2 cellular contexts compared by ENCODE assay signal in the genomic region with DNA sequence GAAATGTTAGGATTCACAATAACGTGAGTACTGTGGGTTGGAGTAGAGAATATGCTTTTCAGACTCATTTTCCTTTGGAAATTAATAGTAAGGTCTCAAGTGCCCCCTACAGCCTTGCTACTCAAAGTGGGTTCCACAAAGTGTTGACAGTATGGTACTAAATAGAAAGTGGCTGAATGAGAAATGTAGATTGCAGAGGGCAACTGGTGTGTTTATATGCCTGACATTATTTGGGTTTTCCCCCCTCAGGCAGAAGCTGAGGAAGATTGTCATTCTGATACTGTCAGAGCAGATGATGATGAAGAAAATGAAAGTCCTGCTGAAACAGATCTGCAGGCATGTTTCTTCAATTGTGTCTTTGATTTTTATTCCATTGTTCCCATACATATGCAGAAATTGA.
TF ChIP-seq lines count a peak whose summit lies in the region.

No MANE protein-coding gene starts in this region.

TF ChIP-seq in SK-N-SH, 30 proteins besides CTCF, POLR2A, EP300 and RAD21 (continued from another document):
- TF ChIP-seq, protein P1, sequence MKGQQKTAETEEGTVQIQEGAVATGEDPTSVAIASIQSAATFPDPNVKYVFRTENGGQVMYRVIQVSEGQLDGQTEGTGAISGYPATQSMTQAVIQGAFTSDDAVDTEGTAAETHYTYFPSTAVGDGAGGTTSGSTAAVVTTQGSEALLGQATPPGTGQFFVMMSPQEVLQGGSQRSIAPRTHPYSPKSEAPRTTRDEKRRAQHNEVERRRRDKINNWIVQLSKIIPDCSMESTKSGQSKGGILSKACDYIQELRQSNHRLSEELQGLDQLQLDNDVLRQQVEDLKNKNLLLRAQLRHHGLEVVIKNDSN (IDR thresholded peaks at IDR 0.05; ENCODE audit: borderline replicate concordance, low read depth), result no peak
- TF ChIP-seq ELF1 (IDR thresholded peaks at IDR 0.05), result no peak
- TF ChIP-seq, protein P2, sequence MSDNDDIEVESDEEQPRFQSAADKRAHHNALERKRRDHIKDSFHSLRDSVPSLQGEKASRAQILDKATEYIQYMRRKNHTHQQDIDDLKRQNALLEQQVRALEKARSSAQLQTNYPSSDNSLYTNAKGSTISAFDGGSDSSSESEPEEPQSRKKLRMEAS (IDR thresholded peaks at IDR 0.05; ENCODE audit: low read depth), result no peak
- TF ChIP-seq TEAD4 (IDR thresholded peaks at IDR 0.05; ENCODE audit: borderline replicate concordance, insufficient read depth), result no peak
- no peak for TF ChIP-seq FOXJ3 (CRISPR knock-in tag; IDR thresholded peaks at IDR 0.05)
- TF ChIP-seq, protein P3, sequence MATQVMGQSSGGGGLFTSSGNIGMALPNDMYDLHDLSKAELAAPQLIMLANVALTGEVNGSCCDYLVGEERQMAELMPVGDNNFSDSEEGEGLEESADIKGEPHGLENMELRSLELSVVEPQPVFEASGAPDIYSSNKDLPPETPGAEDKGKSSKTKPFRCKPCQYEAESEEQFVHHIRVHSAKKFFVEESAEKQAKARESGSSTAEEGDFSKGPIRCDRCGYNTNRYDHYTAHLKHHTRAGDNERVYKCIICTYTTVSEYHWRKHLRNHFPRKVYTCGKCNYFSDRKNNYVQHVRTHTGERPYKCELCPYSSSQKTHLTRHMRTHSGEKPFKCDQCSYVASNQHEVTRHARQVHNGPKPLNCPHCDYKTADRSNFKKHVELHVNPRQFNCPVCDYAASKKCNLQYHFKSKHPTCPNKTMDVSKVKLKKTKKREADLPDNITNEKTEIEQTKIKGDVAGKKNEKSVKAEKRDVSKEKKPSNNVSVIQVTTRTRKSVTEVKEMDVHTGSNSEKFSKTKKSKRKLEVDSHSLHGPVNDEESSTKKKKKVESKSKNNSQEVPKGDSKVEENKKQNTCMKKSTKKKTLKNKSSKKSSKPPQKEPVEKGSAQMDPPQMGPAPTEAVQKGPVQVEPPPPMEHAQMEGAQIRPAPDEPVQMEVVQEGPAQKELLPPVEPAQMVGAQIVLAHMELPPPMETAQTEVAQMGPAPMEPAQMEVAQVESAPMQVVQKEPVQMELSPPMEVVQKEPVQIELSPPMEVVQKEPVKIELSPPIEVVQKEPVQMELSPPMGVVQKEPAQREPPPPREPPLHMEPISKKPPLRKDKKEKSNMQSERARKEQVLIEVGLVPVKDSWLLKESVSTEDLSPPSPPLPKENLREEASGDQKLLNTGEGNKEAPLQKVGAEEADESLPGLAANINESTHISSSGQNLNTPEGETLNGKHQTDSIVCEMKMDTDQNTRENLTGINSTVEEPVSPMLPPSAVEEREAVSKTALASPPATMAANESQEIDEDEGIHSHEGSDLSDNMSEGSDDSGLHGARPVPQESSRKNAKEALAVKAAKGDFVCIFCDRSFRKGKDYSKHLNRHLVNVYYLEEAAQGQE (IDR thresholded peaks at IDR 0.05; ENCODE audit: low read depth, low read length), result no peak
- no peak for TF ChIP-seq SMC3 (IDR thresholded peaks at IDR 0.05; ENCODE audit: low read depth, low read length)
- TF ChIP-seq EZH2phosphoT487 (IDR thresholded peaks at IDR 0.05; ENCODE audit: borderline replicate concordance, low read depth), result no peak
- TF ChIP-seq RCOR1 (IDR thresholded peaks at IDR 0.05; ENCODE audit: low read length), result no peak
- TF ChIP-seq RXRA (IDR thresholded peaks at IDR 0.05; ENCODE audit: borderline replicate concordance, low read depth), result no peak
- TF ChIP-seq MXI1 (IDR thresholded peaks at IDR 0.05; ENCODE audit: low read depth, low read length), result no peak
- no peak for TF ChIP-seq FOSL2 (IDR thresholded peaks at IDR 0.05; ENCODE audit: borderline replicate concordance, low read depth)

TF ChIP-seq in SK-N-SH treated with all-trans-retinoic acid at 6 μM for 48 hours, 23 proteins besides CTCF, POLR2A, EP300 and RAD21 (continued from another document):
- TF ChIP-seq, protein P4, sequence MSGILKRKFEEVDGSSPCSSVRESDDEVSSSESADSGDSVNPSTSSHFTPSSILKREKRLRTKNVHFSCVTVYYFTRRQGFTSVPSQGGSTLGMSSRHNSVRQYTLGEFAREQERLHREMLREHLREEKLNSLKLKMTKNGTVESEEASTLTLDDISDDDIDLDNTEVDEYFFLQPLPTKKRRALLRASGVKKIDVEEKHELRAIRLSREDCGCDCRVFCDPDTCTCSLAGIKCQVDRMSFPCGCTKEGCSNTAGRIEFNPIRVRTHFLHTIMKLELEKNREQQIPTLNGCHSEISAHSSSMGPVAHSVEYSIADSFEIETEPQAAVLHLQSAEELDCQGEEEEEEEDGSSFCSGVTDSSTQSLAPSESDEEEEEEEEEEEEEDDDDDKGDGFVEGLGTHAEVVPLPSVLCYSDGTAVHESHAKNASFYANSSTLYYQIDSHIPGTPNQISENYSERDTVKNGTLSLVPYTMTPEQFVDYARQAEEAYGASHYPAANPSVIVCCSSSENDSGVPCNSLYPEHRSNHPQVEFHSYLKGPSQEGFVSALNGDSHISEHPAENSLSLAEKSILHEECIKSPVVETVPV (CRISPR knock-in tag; IDR thresholded peaks at IDR 0.05), result no peak
- TF ChIP-seq ZC3H10 (CRISPR knock-in tag; IDR thresholded peaks at IDR 0.05) (no peak), ZNF70 (CRISPR knock-in tag; IDR thresholded peaks at IDR 0.05) (no peak), ISL1 (CRISPR knock-in tag; IDR thresholded peaks at IDR 0.05) (no peak), CSDC2 (CRISPR knock-in tag; IDR thresholded peaks at IDR 0.05) (no peak), ARNTL (CRISPR knock-in tag; IDR thresholded peaks at IDR 0.05; ENCODE audit: borderline replicate concordance, low read depth) (no peak), ZFP30 (CRISPR knock-in tag; IDR thresholded peaks at IDR 0.05) (no peak), ZNF565 (CRISPR knock-in tag; conservative IDR thresholded peaks at IDR 0.05; ENCODE audit: low read depth) (no peak), TCF4 (CRISPR knock-in tag; IDR thresholded peaks at IDR 0.05; ENCODE audit: borderline replicate concordance) (no peak), ZNF8 (CRISPR knock-in tag; IDR thresholded peaks at IDR 0.05) (no peak), ZFP3 (CRISPR knock-in tag; IDR thresholded peaks at IDR 0.05) (no peak), SNAI2 (CRISPR knock-in tag; IDR thresholded peaks at IDR 0.05) (no peak), TOX (CRISPR knock-in tag; IDR thresholded peaks at IDR 0.05; ENCODE audit: borderline replicate concordance) (no peak)
- TF ChIP-seq, protein P5, sequence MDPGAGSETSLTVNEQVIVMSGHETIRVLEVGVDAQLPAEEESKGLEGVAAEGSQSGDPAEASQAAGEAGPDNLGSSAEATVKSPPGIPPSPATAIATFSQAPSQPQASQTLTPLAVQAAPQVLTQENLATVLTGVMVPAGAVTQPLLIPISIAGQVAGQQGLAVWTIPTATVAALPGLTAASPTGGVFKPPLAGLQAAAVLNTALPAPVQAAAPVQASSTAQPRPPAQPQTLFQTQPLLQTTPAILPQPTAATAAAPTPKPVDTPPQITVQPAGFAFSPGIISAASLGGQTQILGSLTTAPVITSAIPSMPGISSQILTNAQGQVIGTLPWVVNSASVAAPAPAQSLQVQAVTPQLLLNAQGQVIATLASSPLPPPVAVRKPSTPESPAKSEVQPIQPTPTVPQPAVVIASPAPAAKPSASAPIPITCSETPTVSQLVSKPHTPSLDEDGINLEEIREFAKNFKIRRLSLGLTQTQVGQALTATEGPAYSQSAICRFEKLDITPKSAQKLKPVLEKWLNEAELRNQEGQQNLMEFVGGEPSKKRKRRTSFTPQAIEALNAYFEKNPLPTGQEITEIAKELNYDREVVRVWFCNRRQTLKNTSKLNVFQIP (CRISPR knock-in tag; IDR thresholded peaks at IDR 0.05; ENCODE audit: borderline replicate concordance, low read depth), result no peak
- TF ChIP-seq, protein P6, sequence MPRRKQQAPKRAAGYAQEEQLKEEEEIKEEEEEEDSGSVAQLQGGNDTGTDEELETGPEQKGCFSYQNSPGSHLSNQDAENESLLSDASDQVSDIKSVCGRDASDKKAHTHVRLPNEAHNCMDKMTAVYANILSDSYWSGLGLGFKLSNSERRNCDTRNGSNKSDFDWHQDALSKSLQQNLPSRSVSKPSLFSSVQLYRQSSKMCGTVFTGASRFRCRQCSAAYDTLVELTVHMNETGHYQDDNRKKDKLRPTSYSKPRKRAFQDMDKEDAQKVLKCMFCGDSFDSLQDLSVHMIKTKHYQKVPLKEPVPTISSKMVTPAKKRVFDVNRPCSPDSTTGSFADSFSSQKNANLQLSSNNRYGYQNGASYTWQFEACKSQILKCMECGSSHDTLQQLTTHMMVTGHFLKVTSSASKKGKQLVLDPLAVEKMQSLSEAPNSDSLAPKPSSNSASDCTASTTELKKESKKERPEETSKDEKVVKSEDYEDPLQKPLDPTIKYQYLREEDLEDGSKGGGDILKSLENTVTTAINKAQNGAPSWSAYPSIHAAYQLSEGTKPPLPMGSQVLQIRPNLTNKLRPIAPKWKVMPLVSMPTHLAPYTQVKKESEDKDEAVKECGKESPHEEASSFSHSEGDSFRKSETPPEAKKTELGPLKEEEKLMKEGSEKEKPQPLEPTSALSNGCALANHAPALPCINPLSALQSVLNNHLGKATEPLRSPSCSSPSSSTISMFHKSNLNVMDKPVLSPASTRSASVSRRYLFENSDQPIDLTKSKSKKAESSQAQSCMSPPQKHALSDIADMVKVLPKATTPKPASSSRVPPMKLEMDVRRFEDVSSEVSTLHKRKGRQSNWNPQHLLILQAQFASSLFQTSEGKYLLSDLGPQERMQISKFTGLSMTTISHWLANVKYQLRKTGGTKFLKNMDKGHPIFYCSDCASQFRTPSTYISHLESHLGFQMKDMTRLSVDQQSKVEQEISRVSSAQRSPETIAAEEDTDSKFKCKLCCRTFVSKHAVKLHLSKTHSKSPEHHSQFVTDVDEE (CRISPR knock-in tag; IDR thresholded peaks at IDR 0.05), result no peak
- TF ChIP-seq, protein P7, sequence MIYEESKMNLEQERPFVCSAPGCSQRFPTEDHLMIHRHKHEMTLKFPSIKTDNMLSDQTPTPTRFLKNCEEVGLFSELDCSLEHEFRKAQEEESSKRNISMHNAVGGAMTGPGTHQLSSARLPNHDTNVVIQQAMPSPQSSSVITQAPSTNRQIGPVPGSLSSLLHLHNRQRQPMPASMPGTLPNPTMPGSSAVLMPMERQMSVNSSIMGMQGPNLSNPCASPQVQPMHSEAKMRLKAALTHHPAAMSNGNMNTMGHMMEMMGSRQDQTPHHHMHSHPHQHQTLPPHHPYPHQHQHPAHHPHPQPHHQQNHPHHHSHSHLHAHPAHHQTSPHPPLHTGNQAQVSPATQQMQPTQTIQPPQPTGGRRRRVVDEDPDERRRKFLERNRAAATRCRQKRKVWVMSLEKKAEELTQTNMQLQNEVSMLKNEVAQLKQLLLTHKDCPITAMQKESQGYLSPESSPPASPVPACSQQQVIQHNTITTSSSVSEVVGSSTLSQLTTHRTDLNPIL (CRISPR knock-in tag; IDR thresholded peaks at IDR 0.05; ENCODE audit: low read depth), result no peak
